Comparison of ENCODE assay signal across 8 cellular contexts in the genomic region with DNA sequence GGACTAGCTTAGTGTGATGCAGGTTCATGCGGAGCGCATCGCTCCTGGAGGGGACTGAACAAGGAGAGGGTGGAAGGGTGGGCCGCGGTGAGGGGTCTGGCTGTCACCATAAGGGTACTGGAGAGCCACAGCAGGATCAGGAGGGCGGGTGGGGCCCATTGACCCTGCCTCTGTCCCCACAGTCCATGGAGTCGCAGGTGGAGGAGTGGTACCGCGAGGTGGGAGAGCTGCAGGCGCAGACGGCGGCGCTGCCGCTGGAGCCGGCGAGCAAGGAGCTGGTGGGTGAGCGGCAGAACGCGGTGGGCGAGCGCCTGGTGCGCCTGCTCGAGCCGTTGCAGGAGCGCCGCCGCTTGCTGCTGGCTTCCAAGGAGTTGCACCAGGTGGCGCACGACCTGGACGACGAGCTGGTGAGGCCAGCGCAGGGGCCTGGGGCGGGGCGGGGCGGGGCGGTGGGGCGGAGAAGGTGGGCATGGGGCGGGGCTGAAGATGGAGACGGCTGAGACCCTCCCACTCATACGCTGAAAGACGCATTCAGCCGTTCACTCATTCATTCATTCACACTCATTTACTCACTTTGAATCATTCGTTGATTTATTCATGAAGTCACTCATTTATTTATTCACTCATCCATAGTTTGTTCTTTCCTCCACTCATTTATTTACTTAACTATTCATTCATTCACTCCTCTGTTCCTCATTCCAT. TPM values are rescaled to one million over a fixed set of nuclear protein-coding genes. Genes with fewer than 3 reads are reported as not detected.
A peak's percentile ranks its signal among the peaks of the same experiment; 100 is the strongest.
DNase-seq lines count a peak whose midpoint lies in the region; ATAC-seq and TF ChIP-seq lines count a peak whose summit lies in the region.

No MANE protein-coding gene starts in this region.

- H3K79me1 ChIP-seq in mesendoderm (ENCODE audit: low read length), result no peaks in the 10 kb centered on the region

- no peak overlapping the region for H4K8ac ChIP-seq in mesendoderm (ENCODE audit: low read depth, low read length)

- no peaks in the 10 kb centered on the region for H3K79me2 ChIP-seq in mesendoderm (ENCODE audit: control insufficient read depth, insufficient read depth, low read length)

- no CpG with 5 or more reads among the region's 43 CpGs for WGBS in mesendoderm (ENCODE audit: extremely low coverage, insufficient coverage, low lambda C conversion rate)

- no peak overlapping the region for H2BK15ac ChIP-seq in mesendoderm (replicated peaks; ENCODE audit: low read depth)

- peaks cover 10% of the 10 kb centered on the region for H3K4me1 Mint-ChIP-seq in activated CD4-positive, alpha-beta T cell treated with anti-CD3 and anti-CD28 coated beads for 36 hours
- peaks cover 9% of the 10 kb centered on the region for H3K4me1 Mint-ChIP-seq in chondrocyte (ENCODE audit: low read depth)

- no peak overlapping the region for H3K56ac ChIP-seq in mesendoderm (ENCODE audit: low read length)

- no peak overlapping the region for H3K18ac ChIP-seq in mesendoderm (ENCODE audit: low read length)

- peak overlapping the region; percentile 17 for H3K9ac ChIP-seq in mesendoderm (ENCODE audit: low read length)

- H3K4me3 Mint-ChIP-seq in activated CD4-positive, alpha-beta T cell treated with anti-CD3 and anti-CD28 coated beads for 36 hours, result no peak overlapping the region
- peak overlapping the region; percentile 28 for H3K4me3 Mint-ChIP-seq in chondrocyte (ENCODE audit: unreplicated experiment)

- no peak overlapping the region for H3K4me3 ChIP-seq in mesendoderm (ENCODE audit: low read length)

- H3K27me3 ChIP-seq in mesendoderm (ENCODE audit: insufficient read depth, low read length, poor library complexity), result peaks cover 7% of the 10 kb centered on the region

- H3K27ac ChIP-seq in mesendoderm (ENCODE audit: low read depth, low read length), result no peak overlapping the region

- H3K9me3 Mint-ChIP-seq in activated CD4-positive, alpha-beta T cell treated with anti-CD3 and anti-CD28 coated beads for 36 hours (ENCODE audit: low read depth), result peaks cover 4% of the 10 kb centered on the region
- peaks cover 6% of the 10 kb centered on the region for H3K9me3 Mint-ChIP-seq in chondrocyte (ENCODE audit: low read depth)

- H2BK5ac ChIP-seq in mesendoderm (ENCODE audit: low read length), result no peak overlapping the region

- POLR2A ChIA-PET in activated CD4-positive, alpha-beta T cell treated with anti-CD3 and anti-CD28 coated beads for 36 hours (lab: Charles Lee), result interaction anchor here (0.6 to 0.7 kb wide), 2 partner anchors 21 to 49 kb away, joined by 4 to 8 read pairs; no protein-coding TSS in a partner anchor

- CTCF ChIA-PET in activated CD4-positive, alpha-beta T cell treated with anti-CD3 and anti-CD28 coated beads for 36 hours (lab: Charles Lee), result interaction anchor here (0.5 to 2.4 kb wide), 23 partner anchors 9 to 830 kb away, joined by 3 to 17 read pairs (median 4); partner anchors contain the start of gene AKT2

- no peak overlapping the region for H4K5ac ChIP-seq in mesendoderm (ENCODE audit: low read length)

- peak overlapping the region; percentile 18 for H3K4me2 ChIP-seq in mesendoderm (ENCODE audit: low read length)

- peak; percentile 95 for ATAC-seq in activated CD4-positive, alpha-beta T cell treated with anti-CD3 and anti-CD28 coated beads for 36 hours
- ATAC-seq in HG02642 (IDR thresholded peaks at IDR 0.05; ENCODE audit: poor library complexity, unreplicated experiment), result no peak

- intact Hi-C loops in activated CD4-positive, alpha-beta T cell treated with anti-CD3 and anti-CD28 coated beads for 36 hours (cut with DNase I, micrococcal nuclease), result loop anchor here (1.0 to 5.0 kb wide), 4 partner anchors 21 to 85 kb away; no protein-coding TSS in a partner anchor

- H3K36me3 Mint-ChIP-seq in activated CD4-positive, alpha-beta T cell treated with anti-CD3 and anti-CD28 coated beads for 36 hours (ENCODE audit: low read depth), result no peaks in the 10 kb centered on the region
- H3K36me3 Mint-ChIP-seq in chondrocyte (ENCODE audit: low read depth), result peaks cover 2% of the 10 kb centered on the region

- DNase-seq in EL, result peak; percentile 50
- peak; percentile 71 for DNase-seq in NCI-H1092 treated with DMSO at 0.1 percent for 48 hours (lab: John Stamatoyannopoulos, UW)
- peak; percentile 90 for DNase-seq in activated CD4-positive, alpha-beta T cell treated with anti-CD3 and anti-CD28 coated beads for 36 hours
- DNase-seq in chondrocyte (ENCODE audit: low spot score), result no peak
- DNase-seq in mesendoderm, result peak; percentile 91
- peak; percentile 44 for DNase-seq in stimulated activated CD8-positive, alpha-beta memory T cell treated with anti-CD3 and anti-CD28 coated beads, Interleukin-7, amount 100 ng/mL, for 24 hours (ENCODE audit: low read depth)
- DNase-seq in OCI-M2 (lab: John Stamatoyannopoulos, UW; ENCODE audit: unreplicated experiment), result no peak

- no peak overlapping the region for H3K4ac ChIP-seq in mesendoderm (ENCODE audit: low read depth, low read length)

- H3K27ac Mint-ChIP-seq in activated CD4-positive, alpha-beta T cell treated with anti-CD3 and anti-CD28 coated beads for 36 hours, result no peak overlapping the region
- no peak overlapping the region for H3K27ac Mint-ChIP-seq in chondrocyte (ENCODE audit: unreplicated experiment)

- no peak overlapping the region for H2AK5ac ChIP-seq in mesendoderm (ENCODE audit: low read length)

- no peak overlapping the region for H3K23ac ChIP-seq in mesendoderm (ENCODE audit: low read length)

- no peaks in the 10 kb centered on the region for H3K36me3 ChIP-seq in mesendoderm (ENCODE audit: control insufficient read depth, insufficient read depth, low read length)

- H3K27me3 Mint-ChIP-seq in activated CD4-positive, alpha-beta T cell treated with anti-CD3 and anti-CD28 coated beads for 36 hours, result peaks cover 37% of the 10 kb centered on the region
- peaks cover 39% of the 10 kb centered on the region for H3K27me3 Mint-ChIP-seq in chondrocyte (ENCODE audit: low read depth)

- H2BK120ac ChIP-seq in mesendoderm (ENCODE audit: low read depth, low read length), result no peak overlapping the region

- no peaks in the 10 kb centered on the region for H3K4me1 ChIP-seq in mesendoderm (ENCODE audit: control insufficient read depth, low read depth, low read length)

- TF ChIP-seq CTCF in chondrocyte (IDR thresholded peaks at IDR 0.05), result peak; percentile 76

RNA-seq across cellular contexts. Expression of gene SHKBP1, which starts 27.5 kb away (rescaled TPM):
- 100 to 1,000 TPM; 100 to 155 TPM for total RNA-seq in activated CD4-positive, alpha-beta T cell treated with anti-CD3 and anti-CD28 coated beads for 36 hours
- total RNA-seq in chondrocyte, result 40.9 to 47.8 TPM (median 46.8 TPM) in 3 replicates
- polyA plus RNA-seq in mesendoderm (2013, experiment 1 of 2), result 52.1 TPM
- 49.6 TPM for polyA plus RNA-seq in mesendoderm (2013, experiment 2 of 2)

RNA-seq across cellular contexts. Expression of gene LTBP4, which starts 52.0 kb away (rescaled TPM):
- 100 to 1,000 TPM; 142 to 145 TPM for total RNA-seq in activated CD4-positive, alpha-beta T cell treated with anti-CD3 and anti-CD28 coated beads for 36 hours
- total RNA-seq in chondrocyte, result 161 to 311 TPM (median 163 TPM) in 3 replicates
- 28.7 TPM for polyA plus RNA-seq in mesendoderm (2013, experiment 1 of 2)
- polyA plus RNA-seq in mesendoderm (2013, experiment 2 of 2), result 28.9 TPM

Comparison
In these comparisons a context has a peak if more than half of its experiments do, and no peak if none do; other contexts are left out.
1. DNase-seq: peak in EL (single experiment), NCI-H1092 treated with DMSO at 0.1 percent for 48 hours (single experiment), activated CD4-positive, alpha-beta T cell treated with anti-CD3 and anti-CD28 coated beads for 36 hours (single experiment), mesendoderm (single experiment) and stimulated activated CD8-positive, alpha-beta memory T cell treated with anti-CD3 and anti-CD28 coated beads, Interleukin-7, amount 100 ng/mL, for 24 hours (single experiment); none in chondrocyte (single experiment) and OCI-M2 (single experiment).